Comparison of ENCODE assay signal across 2 cellular contexts in the genomic region with DNA sequence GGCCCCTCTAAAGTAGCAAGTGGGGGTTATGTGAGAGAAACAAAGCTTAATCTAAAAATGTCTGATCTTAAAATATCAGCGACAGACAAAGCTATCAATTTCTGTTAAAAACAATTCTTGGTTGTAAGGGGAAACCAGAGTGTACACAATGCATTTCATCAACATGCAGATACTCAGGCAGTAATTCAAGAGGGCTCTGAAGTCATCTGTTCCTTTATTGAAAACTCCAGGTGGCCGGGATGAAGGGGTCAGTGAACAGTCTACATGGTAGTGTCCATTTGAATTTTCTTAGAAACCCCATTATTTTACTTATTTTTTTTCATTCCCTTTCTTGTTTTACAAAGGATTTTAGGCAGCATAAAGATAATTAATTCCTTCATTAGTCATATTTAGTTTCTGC.
TF ChIP-seq lines count a peak whose summit lies in the region.

No MANE protein-coding gene starts in this region.

TF ChIP-seq in IMR-90, 13 proteins besides CTCF, POLR2A, EP300 and RAD21:
- TF ChIP-seq NFE2L2 (IDR thresholded peaks at IDR 0.05; ENCODE audit: low read depth, low read length) (no peak), CEBPB (IDR thresholded peaks at IDR 0.05; ENCODE audit: low read depth, low read length) (no peak), CHD1 (IDR thresholded peaks at IDR 0.05; ENCODE audit: low read depth, low read length) (no peak), MAZ (IDR thresholded peaks at IDR 0.05; ENCODE audit: borderline replicate concordance, low read depth, low read length) (no peak), RCOR1 (IDR thresholded peaks at IDR 0.05; ENCODE audit: insufficient replicate concordance, low read length) (no peak), BHLHE40 (IDR thresholded peaks at IDR 0.05; ENCODE audit: low read depth, low read length) (no peak), SMC3 (IDR thresholded peaks at IDR 0.05; ENCODE audit: low read depth, low read length) (no peak), MXI1 (IDR thresholded peaks at IDR 0.05; ENCODE audit: borderline replicate concordance, low read depth, low read length) (no peak), MAFK (IDR thresholded peaks at IDR 0.05; ENCODE audit: low read depth, low read length) (no peak), FOS (IDR thresholded peaks at IDR 0.05; ENCODE audit: low read depth, low read length) (no peak), RFX5 (IDR thresholded peaks at IDR 0.05; ENCODE audit: low read depth, low read length) (no peak)
- TF ChIP-seq, protein P1, sequence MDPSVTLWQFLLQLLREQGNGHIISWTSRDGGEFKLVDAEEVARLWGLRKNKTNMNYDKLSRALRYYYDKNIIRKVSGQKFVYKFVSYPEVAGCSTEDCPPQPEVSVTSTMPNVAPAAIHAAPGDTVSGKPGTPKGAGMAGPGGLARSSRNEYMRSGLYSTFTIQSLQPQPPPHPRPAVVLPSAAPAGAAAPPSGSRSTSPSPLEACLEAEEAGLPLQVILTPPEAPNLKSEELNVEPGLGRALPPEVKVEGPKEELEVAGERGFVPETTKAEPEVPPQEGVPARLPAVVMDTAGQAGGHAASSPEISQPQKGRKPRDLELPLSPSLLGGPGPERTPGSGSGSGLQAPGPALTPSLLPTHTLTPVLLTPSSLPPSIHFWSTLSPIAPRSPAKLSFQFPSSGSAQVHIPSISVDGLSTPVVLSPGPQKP (IDR thresholded peaks at IDR 0.05; ENCODE audit: borderline replicate concordance, low read depth, low read length) = no peak

TF ChIP-seq in SK-N-SH, 30 proteins besides CTCF, POLR2A, EP300 and RAD21:
- TF ChIP-seq FOSL2 (IDR thresholded peaks at IDR 0.05; ENCODE audit: borderline replicate concordance, low read depth) (no peak), RCOR1 (IDR thresholded peaks at IDR 0.05; ENCODE audit: low read length) (0 out of 2 replicates have a peak, but pooled peaks have one; percentile 14)
